ENCODE assay signal across 1 cellular context in genomic region chr19:42268142-42268703, GRCh38.
A peak's percentile ranks its signal among the peaks of the same experiment; 100 is the strongest.
TF ChIP-seq lines count a peak whose summit lies in the region.

No MANE protein-coding gene starts in this region.

TF ChIP-seq in K562, 482 proteins besides CTCF, POLR2A, EP300 and RAD21 (continued from another document):
- TF ChIP-seq ZMIZ1 (IDR thresholded peaks at IDR 0.05; ENCODE audit: low read depth in 2 of 2, low read length in 2 of 2) (0 out of 4 replicates have a peak, but pooled peaks of 1 of the 2 experiments have one; percentile 38), ZBTB11 (CRISPR knock-in tag; IDR thresholded peaks at IDR 0.05) (peak in 1 of 3 experiments; percentile 84; a peak in 2 of 6 replicates), ILF3 (IDR thresholded peaks at IDR 0.05; ENCODE audit: borderline replicate concordance) (no peak), RB1 (IDR thresholded peaks at IDR 0.05; ENCODE audit: low read depth) (peak; percentile 17; the same call in 1 of the 2 replicates), ZNF212 (CRISPR knock-in tag; IDR thresholded peaks at IDR 0.05) (peak; percentile 77; the same call in 1 of the 2 replicates), SMARCA5 (IDR thresholded peaks at IDR 0.05) (no peak), BRD4 (IDR thresholded peaks at IDR 0.05) (no peak), KDM2B (CRISPR knock-in tag; IDR thresholded peaks at IDR 0.05) (no peak), HNRNPUL1 (IDR thresholded peaks at IDR 0.05; ENCODE audit: low read length) (no peak), POLR2G (IDR thresholded peaks at IDR 0.05; ENCODE audit: low read depth, low read length) (peak; percentile 90), ZNF512 (tag; IDR thresholded peaks at IDR 0.05) (no peak), SAFB (IDR thresholded peaks at IDR 0.05; ENCODE audit: borderline replicate concordance, low read depth, low read length) (no peak), ZKSCAN8 (CRISPR knock-in tag; IDR thresholded peaks at IDR 0.05) (no peak)
